1 cellular context compared by ENCODE assay signal in the genomic region with DNA sequence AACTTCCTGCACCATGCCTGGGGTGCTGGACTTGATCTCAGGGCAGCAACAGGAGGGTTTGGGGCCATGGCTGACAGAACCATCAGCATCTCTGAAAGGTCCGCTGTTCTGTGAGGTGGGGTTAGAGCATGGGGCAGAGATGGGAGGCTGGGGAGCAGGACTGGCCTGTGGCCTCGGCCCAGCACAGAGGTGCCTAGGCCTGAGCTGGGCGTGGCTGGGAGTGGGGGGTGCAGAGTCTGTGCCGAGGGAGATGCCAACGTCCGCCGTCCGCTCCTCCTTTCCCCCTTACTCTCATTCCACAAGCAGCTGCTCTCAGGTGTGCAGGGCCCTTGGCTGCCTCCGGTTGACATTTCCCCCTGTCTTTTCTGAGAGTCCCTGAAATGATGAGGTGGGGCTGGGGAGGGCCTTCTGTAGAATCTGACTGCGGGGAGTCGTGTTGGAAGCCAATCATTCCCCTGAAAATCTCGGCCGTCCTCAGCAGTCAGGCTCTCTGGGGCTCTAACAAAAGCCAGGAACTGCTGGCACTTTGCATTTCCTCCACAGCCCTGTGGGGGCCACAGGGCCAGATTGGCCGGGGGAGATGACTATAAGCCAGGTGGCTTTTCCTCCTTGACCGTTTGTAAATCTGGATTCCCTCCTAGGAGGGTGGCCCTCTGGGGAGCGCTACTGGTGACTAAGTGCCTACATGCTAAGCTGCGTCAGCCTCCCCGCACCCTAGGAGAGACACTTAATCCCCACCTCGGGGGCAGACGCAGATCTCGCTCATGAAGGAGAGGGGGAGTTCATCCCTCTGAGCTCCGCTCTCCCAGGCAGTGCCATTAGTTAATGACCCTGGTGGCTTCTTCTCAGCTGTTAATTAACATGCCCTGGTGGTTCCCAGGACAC.
TF ChIP-seq lines count a peak whose summit lies in the region.

No MANE protein-coding gene starts in this region.

TF ChIP-seq in IMR-90, 13 proteins besides CTCF, POLR2A, EP300 and RAD21:
- TF ChIP-seq FOS (IDR thresholded peaks at IDR 0.05; ENCODE audit: low read depth, low read length) (peak; percentile 32), MAZ (IDR thresholded peaks at IDR 0.05; ENCODE audit: borderline replicate concordance, low read depth, low read length) (0 out of 2 replicates have a peak, but pooled peaks have one; percentile 9)
- TF ChIP-seq, protein P1, sequence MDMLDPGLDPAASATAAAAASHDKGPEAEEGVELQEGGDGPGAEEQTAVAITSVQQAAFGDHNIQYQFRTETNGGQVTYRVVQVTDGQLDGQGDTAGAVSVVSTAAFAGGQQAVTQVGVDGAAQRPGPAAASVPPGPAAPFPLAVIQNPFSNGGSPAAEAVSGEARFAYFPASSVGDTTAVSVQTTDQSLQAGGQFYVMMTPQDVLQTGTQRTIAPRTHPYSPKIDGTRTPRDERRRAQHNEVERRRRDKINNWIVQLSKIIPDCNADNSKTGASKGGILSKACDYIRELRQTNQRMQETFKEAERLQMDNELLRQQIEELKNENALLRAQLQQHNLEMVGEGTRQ (IDR thresholded peaks at IDR 0.05; ENCODE audit: low read depth, low read length): no peak
TF ChIP-seq in IMR-90: peak in this region for 2.
